Comparison of ENCODE assay signal across 33 cellular contexts in the genomic region with DNA sequence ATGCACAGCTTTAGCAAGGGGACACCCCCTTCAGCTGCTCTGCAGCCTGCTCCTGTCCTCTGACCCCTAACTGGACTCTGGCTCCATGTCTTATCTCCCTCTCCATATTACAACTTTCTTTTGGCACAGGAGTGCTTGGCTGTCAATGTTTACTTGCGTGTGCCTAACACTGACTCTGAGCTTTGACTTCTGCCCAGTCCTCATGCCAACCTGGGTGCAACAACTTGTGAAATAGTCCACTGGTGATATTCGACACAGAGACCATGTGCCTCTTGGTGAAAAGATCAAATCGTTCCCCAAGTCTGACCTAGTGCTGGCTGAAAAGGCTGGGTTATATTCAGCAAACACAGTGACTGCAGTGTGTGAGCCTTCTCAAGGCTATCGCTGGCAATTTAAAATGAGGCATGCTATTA. TPM values are rescaled to one million over a fixed set of nuclear protein-coding genes. Genes with fewer than 3 reads are reported as not detected.
DNase-seq lines count a peak whose midpoint lies in the region; ATAC-seq and TF ChIP-seq lines count a peak whose summit lies in the region.
"Had no signal": no experiment of that assay in that cellular context is flagged by ENCODE, and none has a peak within 500 bp of the region (broad histone marks: within the 10 kb centered on the region; RNA-seq: fewer than 3 reads in every experiment).

No MANE protein-coding gene starts in this region.

- H3K4me1 ChIP-seq in right cardiac atrium (ENCODE audit: control insufficient read depth, insufficient read depth, low read length) (peaks cover 6% of the 10 kb centered on the region), osteoblast (ENCODE audit: insufficient read depth, low read length) (peaks cover 6% of the 10 kb centered on the region)
- H3K4me1 ChIP-seq: lower lobe of right lung had no signal

- no peaks in the 10 kb centered on the region for H3K27me3 ChIP-seq in right cardiac atrium (ENCODE audit: control insufficient read depth, insufficient read depth)
- no peaks in the 10 kb centered on the region for H3K27me3 ChIP-seq in osteoblast (ENCODE audit: insufficient read depth, low read length)
- H3K27me3 ChIP-seq: Peyer's patch had no signal

- H3K9me3 ChIP-seq in right cardiac atrium (ENCODE audit: control insufficient read depth, low read length) (no peaks in the 10 kb centered on the region), osteoblast (ENCODE audit: low read depth, low read length) (no peaks in the 10 kb centered on the region)
- H3K9me3 ChIP-seq: lower lobe of right lung, Peyer's patch had no signal

- no peak for TF ChIP-seq CTCF in osteoblast (IDR thresholded peaks at IDR 0.05; ENCODE audit: extremely low read depth, low read depth, low read length)
- no peak for TF ChIP-seq CTCF in GM10266 (IDR thresholded peaks at IDR 0.05; ENCODE audit: control insufficient read depth, insufficient read depth, low read depth, missing control alignments)

- no peak for DNase-seq in Right ventricle myocardium superior
- DNase-seq in cardiac septum (ENCODE audit: low spot score): no peak
- DNase-seq in right cardiac atrium: no peak
- DNase-seq in osteoblast (ENCODE audit: insufficient read length, low spot score, missing footprints): no peak
- DNase-seq in HCEC 1CT: no peak
- DNase-seq in GM10266 (ENCODE audit: extremely low spot score): no peak
- DNase-seq in GOT3 (lab: John Stamatoyannopoulos, UW): no peak
- DNase-seq: 8988T; activated CD4-positive, alpha-beta T cell treated with anti-CD3 and anti-CD28 coated beads, Interleukin-2, amount 10 ng/mL, durations not matched to agents 24 days and 14 days; activated effector memory CD4-positive, alpha-beta T cell treated with Interleukin-2 at 50 U/mL for 16 hours; activated T-cell treated with anti-CD3 and anti-CD28 coated beads, Interleukin-2, amount 50 U/mL, for 1 hour; amygdala; C1 segment of cervical spinal cord; COR-L47; DMS53; effector CD4-positive, alpha-beta T cell; lower lobe of right lung; midbrain; naive thymus-derived CD4-positive, alpha-beta T cell; NCI-H2029 treated with DMSO at 0.1 percent for 48 hours; NCI-H2227 treated with DMSO at 0.1 percent for 48 hours; NCI-H526 treated with DMSO at 0.1 percent for 48 hours; nucleus accumbens; SIG-M5; stimulated activated CD4-positive, alpha-beta T cell treated with anti-CD3 and anti-CD28 coated beads, Interleukin-1b, Interleukin-23, amount 100 ng/mL, for 48 hours; stimulated activated naive CD4-positive, alpha-beta T cell treated with Interleukin-2 at 50 U/mL for 16 hours; WERI-Rb-1 had no signal

- no peaks in the 10 kb centered on the region for H4K20me1 ChIP-seq in osteoblast (ENCODE audit: insufficient read depth, low read length)

- H3K79me2 ChIP-seq in osteoblast (ENCODE audit: insufficient read depth, low read length): no peaks in the 10 kb centered on the region

- 33% methylated on average over 4 of the region's 4 CpGs for WGBS in right cardiac atrium

- intact Hi-C loops in Right ventricle myocardium superior (cut with DNase I): no loop called here
- intact Hi-C loops in cardiac septum (cut with DNase I): no loop called here
- intact Hi-C loops in right cardiac atrium (cut with DNase I): no loop called here

- no peak overlapping the region for H3K4me3 ChIP-seq in right cardiac atrium (ENCODE audit: low read length)
- H3K4me3 ChIP-seq in osteoblast (ENCODE audit: insufficient read depth, low read length): no peak overlapping the region
- H3K4me3 ChIP-seq: lower lobe of right lung, Peyer's patch, smooth muscle cell had no signal

- peak overlapping the region; percentile 71 for H2AFZ ChIP-seq in osteoblast (ENCODE audit: low read length)

- peak; percentile 82 for ATAC-seq in Right ventricle myocardium superior (ENCODE audit: poor library complexity)
- peak; percentile 69 to 70 for ATAC-seq in right cardiac atrium
- no peak for ATAC-seq in GM21390 (IDR thresholded peaks at IDR 0.05; ENCODE audit: unreplicated experiment)
- ATAC-seq: activated naive CD4-positive, alpha-beta T cell treated with anti-CD3 and anti-CD28 coated beads, Interleukin-2, amount 50 U/mL, for 72 hours; lower lobe of right lung; naive thymus-derived CD4-positive, alpha-beta T cell had no signal

- H3K4me2 ChIP-seq in osteoblast (ENCODE audit: insufficient read depth, low read length): peak overlapping the region; percentile 9
- H3K4me2 ChIP-seq: KMS-11, smooth muscle cell had no signal

- no peaks in the 10 kb centered on the region for H3K36me3 ChIP-seq in osteoblast (ENCODE audit: insufficient read depth, low read length)
- H3K36me3 ChIP-seq: lower lobe of right lung, Peyer's patch, WERI-Rb-1 had no signal

- H3K27ac ChIP-seq in right cardiac atrium (ENCODE audit: low read length) (peak overlapping the region; percentile 52), osteoblast (ENCODE audit: low read depth, low read length) (no peak overlapping the region)
- H3K27ac ChIP-seq: KMS-11, lower lobe of right lung, Peyer's patch, WERI-Rb-1 had no signal

RNA-seq across cellular contexts. Expression of a gene that starts 34.1 kb away (rescaled TPM):
- total RNA-seq in Right ventricle myocardium superior (14.0 TPM), cardiac septum (17.1 TPM), right cardiac atrium (10 to 100 TPM; 13.9 to 17.4 (median 15.9) TPM), osteoblast (43.4 and 44.8 TPM in 2 replicates)
- polyA plus RNA-seq in right cardiac atrium: 2.5 TPM
- total RNA-seq: G401 had no signal
